32 cellular contexts compared by ENCODE assay signal in genomic region chr22:29233503-29233902, GRCh38. TPM values are rescaled to one million over a fixed set of nuclear protein-coding genes. Genes with fewer than 3 reads are reported as not detected.
"Had no signal": no experiment of that assay in that cellular context is flagged by ENCODE, and none has a peak within 500 bp of the region (broad histone marks: within the 10 kb centered on the region; RNA-seq: fewer than 3 reads in every experiment).

No MANE protein-coding gene starts in this region.

- H3K4me3 Mint-ChIP-seq: activated B cell treated with CpG ODN at 0.5 μM for 24 hours; activated CD8-positive, alpha-beta T cell treated with anti-CD3 and anti-CD28 coated beads for 36 hours; activated naive CD8-positive, alpha-beta T cell; activated T-cell treated with anti-CD3 and anti-CD28 coated beads, Interleukin-2, amount 50 U/mL, for 4 hours; activated T-helper 17 cell treated with anti-CD3 and anti-CD28 coated beads, Interleukin-2, amount 50 U/mL, for 72 hours; effector memory CD8-positive, alpha-beta T cell; T-helper 17 cell; T-helper 2 cell treated with Interferon-gamma antibody and Interleukin-4, amounts not matched to agents 5 μg/mL and 100 μg/mL, for 36 hours had no signal

- H3K27ac Mint-ChIP-seq: activated B cell treated with CpG ODN at 0.5 μM for 24 hours; activated CD8-positive, alpha-beta T cell treated with anti-CD3 and anti-CD28 coated beads for 36 hours; activated naive CD8-positive, alpha-beta T cell; activated T-helper 17 cell treated with anti-CD3 and anti-CD28 coated beads, Interleukin-2, amount 50 U/mL, for 72 hours; effector memory CD8-positive, alpha-beta T cell; T-helper 17 cell; T-helper 2 cell treated with Interferon-gamma antibody and Interleukin-4, amounts not matched to agents 5 μg/mL and 100 μg/mL, for 36 hours had no signal

- DNase-seq: activated B cell treated with CpG ODN at 0.5 μM for 24 hours; activated CD4-positive, alpha-beta T cell treated with anti-CD3 and anti-CD28 coated beads for 48 hours; activated CD4-positive, alpha-beta T cell treated with anti-CD3 and anti-CD28 coated beads, Interleukin-2, amount 50 U/mL, for 1 hour; activated CD4-positive, alpha-beta T cell treated with anti-CD3 and anti-CD28 coated beads, Interleukin-2, amount 50 U/mL, for 48 hours; activated CD8-positive, alpha-beta memory T cell treated with anti-CD3 and anti-CD28 coated beads for 24 hours; activated CD8-positive, alpha-beta T cell treated with anti-CD3 and anti-CD28 coated beads for 36 hours; activated effector memory CD4-positive, alpha-beta T cell treated with Interleukin-2 at 50 U/mL for 16 hours; activated gamma-delta T cell treated with Interleukin-2 at 50 U/mL for 16 hours; activated naive CD4-positive, alpha-beta T cell treated with anti-CD3 and anti-CD28 coated beads, Interleukin-2, amount 50 U/mL, for 16 hours; activated naive CD4-positive, alpha-beta T cell treated with Interleukin-2 at 50 U/mL for 16 hours; activated T-cell treated with anti-CD3 and anti-CD28 coated beads, Interleukin-2, amount 50 U/mL, for 4 hours; amygdala; body of pancreas; caudate nucleus; cortex of kidney; dermis blood vessel endothelial cell; effector CD4-positive, alpha-beta T cell; effector memory CD8-positive, alpha-beta T cell; foreskin fibroblast; T-helper 1 cell; T-helper 17 cell; T1000; WERI-Rb-1 had no signal

- H3K36me3 ChIP-seq: WERI-Rb-1 had no signal

- H3K9me3 ChIP-seq: body of pancreas had no signal

- FAIRE-seq: colon, endothelial cell of umbilical vein, frontal cortex had no signal

- H3K9me3 Mint-ChIP-seq: activated CD8-positive, alpha-beta T cell treated with anti-CD3 and anti-CD28 coated beads for 36 hours; activated T-helper 17 cell treated with anti-CD3 and anti-CD28 coated beads, Interleukin-2, amount 50 U/mL, for 72 hours; effector memory CD8-positive, alpha-beta T cell had no signal

- H3K27me3 Mint-ChIP-seq: activated CD8-positive, alpha-beta T cell treated with anti-CD3 and anti-CD28 coated beads for 36 hours; activated naive CD8-positive, alpha-beta T cell; activated T-helper 17 cell treated with anti-CD3 and anti-CD28 coated beads, Interleukin-2, amount 50 U/mL, for 72 hours; effector memory CD8-positive, alpha-beta T cell; T-helper 17 cell had no signal

- H3K4me3 ChIP-seq: body of pancreas had no signal

- H3K4me1 Mint-ChIP-seq: activated B cell treated with CpG ODN at 0.5 μM for 24 hours; activated T-helper 17 cell treated with anti-CD3 and anti-CD28 coated beads, Interleukin-2, amount 50 U/mL, for 72 hours; T-helper 17 cell had no signal

- H3K27ac ChIP-seq: epithelial cell of prostate, WERI-Rb-1 had no signal

- ATAC-seq: activated CD4-positive, CD25-positive, alpha-beta regulatory T cell treated with anti-CD3 and anti-CD28 coated beads, Interleukin-2, amount 50 U/mL, for 24 hours; activated CD8-positive, alpha-beta T cell treated with anti-CD3 and anti-CD28 coated beads for 36 hours; activated T-cell treated with anti-CD3 and anti-CD28 coated beads, Interleukin-2, amount 50 U/mL, for 4 hours; activated T-helper 17 cell treated with anti-CD3 and anti-CD28 coated beads, Interleukin-2, amount 50 U/mL, for 72 hours; body of pancreas; effector memory CD8-positive, alpha-beta T cell; T-helper 17 cell had no signal

- H3K36me3 Mint-ChIP-seq: activated naive CD8-positive, alpha-beta T cell had no signal

- H3K27me3 ChIP-seq: body of pancreas had no signal

RNA-seq across cellular contexts. Expression of gene EMID1, which starts 27.8 kb away (rescaled TPM):
- total RNA-seq: activated B cell treated with CpG ODN at 0.5 μM for 24 hours; activated T-helper 17 cell treated with anti-CD3 and anti-CD28 coated beads, Interleukin-2, amount 50 U/mL, for 72 hours; chondrocyte; T-helper 17 cell had no signal
